ENCODE assay signal across 8 cellular contexts in the genomic region with DNA sequence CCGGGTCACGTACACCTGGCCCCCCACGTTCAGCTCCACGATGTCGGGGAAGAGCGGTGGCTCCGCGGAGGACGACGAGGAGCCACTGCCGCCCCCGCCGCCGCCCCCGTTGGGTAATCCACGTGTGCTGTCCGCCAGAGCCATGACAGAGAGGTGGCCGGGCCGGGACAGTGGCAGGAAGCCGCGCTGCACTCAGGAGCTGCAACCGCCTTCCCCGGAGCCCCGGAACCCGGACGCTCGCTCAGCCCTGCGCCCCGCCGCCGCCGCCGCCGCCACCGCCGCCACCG. TPM values are rescaled to one million over a fixed set of nuclear protein-coding genes. Genes with fewer than 3 reads are reported as not detected.
A peak's percentile ranks its signal among the peaks of the same experiment; 100 is the strongest.
DNase-seq lines count a peak whose midpoint lies in the region; ATAC-seq, FAIRE-seq and TF ChIP-seq lines count a peak whose summit lies in the region.

No MANE protein-coding gene starts in this region.

- FAIRE-seq in GM12891 (lab: Jason Lieb, UNC) = no peak

- H3K27me3 ChIP-seq in WERI-Rb-1 (ENCODE audit: insufficient read depth, low read depth, severe bottlenecking) = no peaks in the 10 kb centered on the region
- H3K27me3 ChIP-seq in right atrium auricular region = no peaks in the 10 kb centered on the region

- no peak overlapping the region for H3K27ac ChIP-seq in WERI-Rb-1
- H3K27ac ChIP-seq in right atrium auricular region = peak overlapping the region; percentile 89 to 92

- peak; percentile 4 for DNase-seq in activated gamma-delta T cell treated with anti-CD3 and anti-CD28 coated beads, Interleukin-2, amount 50 U/mL, for 16 hours (ENCODE audit: low read depth)
- DNase-seq in activated gamma-delta T cell (lab: John Stamatoyannopoulos, UW) (no peak), WERI-Rb-1 (no peak), right atrium auricular region (ENCODE audit: low spot score) (no peak), SK-N-DZ (ENCODE audit: low spot score) (no peak), GM12891 (ENCODE audit: insufficient read length, low spot score) (no peak)
- DNase-seq in stimulated activated CD8-positive, alpha-beta memory T cell treated with anti-CD3 and anti-CD28 coated beads, Interleukin-4, amount 100 ng/mL, for 24 hours (ENCODE audit: low read depth) = peak; percentile 15

- no peaks in the 10 kb centered on the region for H3K9me3 ChIP-seq in WERI-Rb-1 (ENCODE audit: severe bottlenecking)
- H3K9me3 ChIP-seq in right atrium auricular region = no peaks in the 10 kb centered on the region

- TF ChIP-seq CTCF in WERI-Rb-1 (IDR thresholded peaks at IDR 0.05; ENCODE audit: low read depth, low read length) = no peak
- TF ChIP-seq CTCF in right atrium auricular region (IDR thresholded peaks at IDR 0.05) = no peak

- H3K4me1 ChIP-seq in right atrium auricular region = peaks cover 0 to 20% of the 10 kb centered on the region in 2 donors

- TF ChIP-seq POLR2A in GM12891 (IDR thresholded peaks at IDR 0.05; ENCODE audit: low read depth, low read length) = no peak

- H3K36me3 ChIP-seq in WERI-Rb-1 (no peaks in the 10 kb centered on the region), right atrium auricular region (no peaks in the 10 kb centered on the region)

- ATAC-seq in GM21367 (IDR thresholded peaks at IDR 0.05; ENCODE audit: unreplicated experiment) = no peak

- H3K4me3 ChIP-seq in WERI-Rb-1 (ENCODE audit: low read depth, low read length) (peak overlapping the region; percentile 69), right atrium auricular region (peak overlapping the region; percentile 82 to 83)

TF ChIP-seq in GM12891, 5 proteins besides CTCF, POLR2A, EP300 and RAD21:
- TF ChIP-seq POLR2AphosphoS5 (IDR thresholded peaks at IDR 0.05; ENCODE audit: low read depth, low read length) (no peak), TAF1 (IDR thresholded peaks at IDR 0.05; ENCODE audit: low read depth, low read length) (no peak), SPI1 (IDR thresholded peaks at IDR 0.05; ENCODE audit: low read depth, low read length) (no peak), PAX5 (IDR thresholded peaks at IDR 0.05; ENCODE audit: insufficient read depth, low read length, severe bottlenecking) (no peak), POU2F2 (IDR thresholded peaks at IDR 0.05; ENCODE audit: low read depth, low read length) (no peak)
TF ChIP-seq in GM12891: peak in this region for 0.

RNA-seq across cellular contexts. Expression of a gene that starts 0.3 kb away (rescaled TPM):
- total RNA-seq in right atrium auricular region = 10 to 100 TPM; 48.9 to 57.4 TPM
- 25.1 and 26.6 TPM in 2 replicates for polyA plus RNA-seq in SK-N-DZ (2014; cell fraction: cytosol; rRNA removed)
- 13.5 and 15.6 TPM in 2 replicates for polyA plus RNA-seq in SK-N-DZ (2014; cell fraction: nucleus; rRNA removed)
- polyA plus RNA-seq in GM12891 (2012; ENCODE audit: low read depth, missing spikeins) = 3.0 TPM

Comparison
In these comparisons a context has a peak if more than half of its experiments do, and no peak if none do; other contexts are left out.
1. DNase-seq: peak in activated gamma-delta T cell treated with anti-CD3 and anti-CD28 coated beads, Interleukin-2, amount 50 U/mL, for 16 hours (single experiment) and stimulated activated CD8-positive, alpha-beta memory T cell treated with anti-CD3 and anti-CD28 coated beads, Interleukin-4, amount 100 ng/mL, for 24 hours (single experiment); none in activated gamma-delta T cell (single experiment), WERI-Rb-1 (single experiment), right atrium auricular region (single experiment), SK-N-DZ (single experiment) and GM12891 (single experiment).